ENCODE assay signal across 8 cellular contexts in the genomic region with DNA sequence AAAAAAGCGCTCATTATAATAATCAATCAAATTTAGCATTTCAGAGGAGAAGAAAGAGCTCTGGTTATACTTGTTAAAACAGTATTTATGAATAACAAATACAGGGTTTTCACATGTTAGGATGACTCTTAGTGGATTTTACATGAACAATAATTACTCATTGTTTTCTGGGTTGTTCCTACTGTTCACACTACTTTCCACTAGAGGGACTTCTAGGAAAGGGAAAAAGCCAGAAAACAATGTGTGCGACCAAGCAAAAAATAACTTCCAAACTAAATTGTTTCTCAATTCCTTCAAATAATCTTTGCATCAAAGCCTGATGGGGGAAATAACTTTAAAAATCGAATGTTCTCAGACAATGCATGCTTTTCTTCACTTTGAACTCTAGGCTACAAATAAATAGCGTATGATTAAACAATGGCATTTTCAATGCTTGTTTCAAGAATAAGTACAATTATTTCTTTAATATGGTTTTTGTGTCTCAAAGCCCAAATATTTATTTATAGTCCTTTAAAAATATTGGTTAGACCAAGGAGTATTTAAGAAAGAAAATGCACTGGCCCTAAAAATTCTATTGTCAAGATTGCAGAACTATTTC.
A peak's percentile ranks its signal among the peaks of the same experiment; 100 is the strongest.
DNase-seq lines count a peak whose midpoint lies in the region; ATAC-seq and TF ChIP-seq lines count a peak whose summit lies in the region.

No MANE protein-coding gene starts in this region.

- H3K27me3 ChIP-seq in neuronal stem cell (ENCODE audit: control insufficient read depth in 3 of 3, insufficient read depth in 3 of 3, low read depth in 1 of 3, low read length in 3 of 3) = peaks cover 0 to 3% (median 0%) of the 10 kb centered on the region in 3 experiments

- no peak overlapping the region for H4K8ac ChIP-seq in neuronal stem cell (ENCODE audit: low read depth, low read length)

- peaks cover 18% of the 10 kb centered on the region for H3K27me3 Mint-ChIP-seq in activated T-cell treated with anti-CD3 and anti-CD28 coated beads, Interleukin-2, amount 50 U/mL, for 24 hours

- no peak overlapping the region for H2BK15ac ChIP-seq in neuronal stem cell (ENCODE audit: low read length)

- peak; percentile 55 for TF ChIP-seq CTCF in AG04449 (IDR thresholded peaks at IDR 0.05; ENCODE audit: insufficient read depth, low read length, missing control alignments)

- H3K4me3 ChIP-seq in AG04449 (ENCODE audit: low read depth, low read length) = no peak overlapping the region
- H3K4me3 ChIP-seq in neuronal stem cell (ENCODE audit: low read length in 2 of 2) = no peak overlapping the region

- no peak overlapping the region for H2BK12ac ChIP-seq in neuronal stem cell (ENCODE audit: low read length)

- no peak overlapping the region for H3K9ac ChIP-seq in neuronal stem cell (ENCODE audit: low read depth, low read length, poor library complexity)

- H3K4me1 Mint-ChIP-seq in activated T-cell treated with anti-CD3 and anti-CD28 coated beads, Interleukin-2, amount 50 U/mL, for 24 hours (ENCODE audit: low read depth) = peaks cover 5% of the 10 kb centered on the region

- WGBS in neuronal stem cell (ENCODE audit: extremely low coverage in 2 of 2, insufficient read length in 2 of 2, insufficient replicate concordance in 1 of 2), 2 donors = no CpG with 5 or more reads among the region's 4 CpGs

- H3K36me3 Mint-ChIP-seq in activated T-cell treated with anti-CD3 and anti-CD28 coated beads, Interleukin-2, amount 50 U/mL, for 24 hours (ENCODE audit: low read depth) = no peaks in the 10 kb centered on the region

- DNase-seq in AG04449 (ENCODE audit: low read depth, low spot score) (no peak), NCI-H82 treated with DMSO at 0.1 percent for 48 hours (lab: John Stamatoyannopoulos, UW; ENCODE audit: unreplicated experiment) (peak; percentile 6), dermis microvascular lymphatic vessel endothelial cell (ENCODE audit: low read depth in 2 of 2) (peak; percentile 18 to 57), neuronal stem cell (ENCODE audit: low spot score) (peak; percentile 50)
- DNase-seq in activated T-cell treated with anti-CD3 and anti-CD28 coated beads, Interleukin-2, amount 50 U/mL, for 24 hours = no peak
- DNase-seq in activated T-cell treated with anti-CD3 and anti-CD28 coated beads, Interleukin-2, amount 50 U/mL, for 1 hour = no peak

- H3K4me1 ChIP-seq in neuronal stem cell (ENCODE audit: control insufficient read depth in 2 of 2, insufficient read depth in 1 of 2, low read depth in 1 of 2, low read length in 2 of 2) = peaks cover 0 to 2% of the 10 kb centered on the region in 2 donors

- H4K91ac ChIP-seq in neuronal stem cell (ENCODE audit: low read depth, low read length, poor library complexity) = no peak overlapping the region

- H3K79me1 ChIP-seq in neuronal stem cell (ENCODE audit: low read depth, low read length) = no peaks in the 10 kb centered on the region

- CTCF ChIA-PET in AG04449 (lab: Yijun Ruan, JAX) = interaction anchor here (0.8 to 5.1 kb wide), 19 partner anchors 11 to 1143 kb away, joined by 3 to 29 read pairs (median 4); no protein-coding TSS in a partner anchor

- H3K27ac ChIP-seq in neuronal stem cell (replicated peaks; ENCODE audit: low read length) = no peak overlapping the region

- no peak overlapping the region for H3K18ac ChIP-seq in neuronal stem cell (ENCODE audit: low read length)

- no peak overlapping the region for H3K4me2 ChIP-seq in neuronal stem cell (ENCODE audit: insufficient read depth, low read length, poor library complexity, severe bottlenecking)

- no peak overlapping the region for H3K27ac Mint-ChIP-seq in activated T-cell treated with anti-CD3 and anti-CD28 coated beads, Interleukin-2, amount 50 U/mL, for 24 hours

- no peaks in the 10 kb centered on the region for H3K9me3 Mint-ChIP-seq in activated T-cell treated with anti-CD3 and anti-CD28 coated beads, Interleukin-2, amount 50 U/mL, for 24 hours

- POLR2A ChIA-PET in AG04449 (lab: Yijun Ruan, JAX) = no interaction called here

- no peak overlapping the region for H3K23ac ChIP-seq in neuronal stem cell (ENCODE audit: low read depth, low read length, poor library complexity)

- ATAC-seq in GM18519 (IDR thresholded peaks at IDR 0.05; ENCODE audit: low FRiP score, unreplicated experiment) = peak; percentile 58
- ATAC-seq in GM18870 (IDR thresholded peaks at IDR 0.05; ENCODE audit: unreplicated experiment) = no peak

- no peak overlapping the region for H3K4me3 Mint-ChIP-seq in activated T-cell treated with anti-CD3 and anti-CD28 coated beads, Interleukin-2, amount 50 U/mL, for 24 hours

- no peak overlapping the region for H2BK5ac ChIP-seq in neuronal stem cell (ENCODE audit: low read length)

- no peak overlapping the region for H3K14ac ChIP-seq in neuronal stem cell (ENCODE audit: low read length)

- no peak overlapping the region for H2AK5ac ChIP-seq in neuronal stem cell (ENCODE audit: low read depth, low read length)

- H3K9me3 ChIP-seq in neuronal stem cell (replicated peaks in 1 of 2; ENCODE audit: control insufficient read depth in 2 of 2, insufficient read depth in 1 of 2, low read depth in 1 of 2, low read length in 2 of 2) = no peaks in the 10 kb centered on the region

- H3K4ac ChIP-seq in neuronal stem cell (ENCODE audit: low read length) = no peak overlapping the region

- no peak overlapping the region for H2AFZ ChIP-seq in neuronal stem cell (ENCODE audit: low read length)

- H3K36me3 ChIP-seq in neuronal stem cell (replicated peaks in 1 of 2; ENCODE audit: control insufficient read depth in 2 of 2, insufficient read depth in 2 of 2, low read length in 2 of 2) = no peaks in the 10 kb centered on the region

- H2BK120ac ChIP-seq in neuronal stem cell (ENCODE audit: low read depth, low read length) = no peak overlapping the region

Comparison
In these comparisons a context has a peak if more than half of its experiments do, and no peak if none do; other contexts are left out.
1. DNase-seq: peak in NCI-H82 treated with DMSO at 0.1 percent for 48 hours (single experiment), dermis microvascular lymphatic vessel endothelial cell (2 of 2) and neuronal stem cell (single experiment); none in AG04449 (single experiment), activated T-cell treated with anti-CD3 and anti-CD28 coated beads, Interleukin-2, amount 50 U/mL, for 24 hours (single experiment) and activated T-cell treated with anti-CD3 and anti-CD28 coated beads, Interleukin-2, amount 50 U/mL, for 1 hour (single experiment).